Comparison of ENCODE assay signal across 25 cellular contexts in genomic region chr11:1824221-1825038, GRCh38. TPM values are rescaled to one million over a fixed set of nuclear protein-coding genes. Genes with fewer than 3 reads are reported as not detected.
"Had no signal": no experiment of that assay in that cellular context is flagged by ENCODE, and none has a peak within 500 bp of the region (broad histone marks: within the 10 kb centered on the region; RNA-seq: fewer than 3 reads in every experiment).

No MANE protein-coding gene starts in this region.

- H3K36me3 ChIP-seq: brain microvascular endothelial cell, lower lobe of right lung had no signal

- H3K4me3 Mint-ChIP-seq: activated CD4-positive, alpha-beta memory T cell treated with anti-CD3 and anti-CD28 coated beads, Interleukin-2, amount 10 ng/mL, durations not matched to agents 7 days and 5 days; activated CD8-positive, alpha-beta memory T cell treated with anti-CD3 and anti-CD28 coated beads, Interleukin-2, amount 10 ng/mL, durations not matched to agents 7 days and 5 days; activated T-helper 17 cell treated with anti-CD3 and anti-CD28 coated beads, Interleukin-2, amount 50 U/mL, for 72 hours; nephron; stimulated activated memory B cell treated with anti-CD40 and anti-IgM and Interleukin-4, amounts not matched to agents 10 μg/mL and 1 μg/mL and 100 μg/mL, for 72 hours; T-cell had no signal

- H3K4me2 ChIP-seq: smooth muscle cell had no signal

- H3K36me3 Mint-ChIP-seq: activated CD8-positive, alpha-beta memory T cell treated with anti-CD3 and anti-CD28 coated beads, Interleukin-2, amount 10 ng/mL, durations not matched to agents 7 days and 5 days; stimulated activated memory B cell treated with anti-CD40 and anti-IgM and Interleukin-4, amounts not matched to agents 10 μg/mL and 1 μg/mL and 100 μg/mL, for 72 hours; T-cell had no signal

- H3K9me3 ChIP-seq: lower lobe of right lung, testis had no signal

- H3K4me1 Mint-ChIP-seq: activated CD4-positive, alpha-beta memory T cell treated with anti-CD3 and anti-CD28 coated beads, Interleukin-2, amount 10 ng/mL, durations not matched to agents 7 days and 5 days; activated CD8-positive, alpha-beta memory T cell treated with anti-CD3 and anti-CD28 coated beads, Interleukin-2, amount 10 ng/mL, durations not matched to agents 7 days and 5 days; activated T-helper 17 cell treated with anti-CD3 and anti-CD28 coated beads, Interleukin-2, amount 50 U/mL, for 72 hours; T-cell had no signal

- H3K27ac Mint-ChIP-seq: activated CD4-positive, alpha-beta memory T cell treated with anti-CD3 and anti-CD28 coated beads, Interleukin-2, amount 10 ng/mL, durations not matched to agents 7 days and 5 days; activated CD8-positive, alpha-beta memory T cell treated with anti-CD3 and anti-CD28 coated beads, Interleukin-2, amount 10 ng/mL, durations not matched to agents 7 days and 5 days; activated T-helper 17 cell treated with anti-CD3 and anti-CD28 coated beads, Interleukin-2, amount 50 U/mL, for 72 hours; nephron; stimulated activated memory B cell treated with anti-CD40 and anti-IgM and Interleukin-4, amounts not matched to agents 10 μg/mL and 1 μg/mL and 100 μg/mL, for 72 hours; T-cell had no signal

- DNase-seq: activated CD4-positive, alpha-beta memory T cell treated with anti-CD3 and anti-CD28 coated beads, Interleukin-2, amount 10 ng/mL, durations not matched to agents 7 days and 5 days; activated CD4-positive, CD25-positive, alpha-beta regulatory T cell; activated naive CD4-positive, alpha-beta T cell treated with Interleukin-2 at 50 U/mL for 16 hours; activated T-cell treated with anti-CD3 and anti-CD28 coated beads, Interleukin-2, amount 50 U/mL, for 1 hour; anterior cingulate cortex; brain microvascular endothelial cell; cerebellar nuclear complex; effector CD4-positive, alpha-beta T cell; foreskin fibroblast; left cardiac atrium; midbrain; stimulated activated CD4-positive, alpha-beta T cell treated with anti-CD3 and anti-CD28 coated beads, Interleukin-4, amount 100 ng/mL, for 1 hour; T-helper 9 cell had no signal

- H3K9me3 Mint-ChIP-seq: activated CD4-positive, alpha-beta memory T cell treated with anti-CD3 and anti-CD28 coated beads, Interleukin-2, amount 10 ng/mL, durations not matched to agents 7 days and 5 days; activated T-helper 17 cell treated with anti-CD3 and anti-CD28 coated beads, Interleukin-2, amount 50 U/mL, for 72 hours; T-cell had no signal

- H3K27ac ChIP-seq: brain microvascular endothelial cell, lower lobe of right lung, testis had no signal

- H3K27me3 ChIP-seq: brain microvascular endothelial cell, testis had no signal

- ATAC-seq: activated T-helper 17 cell treated with anti-CD3 and anti-CD28 coated beads, Interleukin-2, amount 50 U/mL, for 72 hours had no signal

- H3K4me3 ChIP-seq: lower lobe of right lung, smooth muscle cell, testis had no signal

RNA-seq across cellular contexts. Expression of gene SYT8, which starts 10.4 kb away (rescaled TPM):
- total RNA-seq: activated CD4-positive, alpha-beta memory T cell treated with anti-CD3 and anti-CD28 coated beads, Interleukin-2, amount 10 ng/mL, durations not matched to agents 7 days and 5 days; activated CD8-positive, alpha-beta memory T cell treated with anti-CD3 and anti-CD28 coated beads, Interleukin-2, amount 10 ng/mL, durations not matched to agents 7 days and 5 days; activated T-helper 17 cell treated with anti-CD3 and anti-CD28 coated beads, Interleukin-2, amount 50 U/mL, for 72 hours; glomerular endothelial cell; left cardiac atrium; omental fat pad; pulmonary artery endothelial cell; T-cell had no signal

RNA-seq across cellular contexts. Expression of gene TNNI2, which starts 14.4 kb away (rescaled TPM):
- total RNA-seq: activated T-helper 17 cell treated with anti-CD3 and anti-CD28 coated beads, Interleukin-2, amount 50 U/mL, for 72 hours; glomerular endothelial cell; pulmonary artery endothelial cell; sciatic nerve; testis had no signal

RNA-seq across cellular contexts. Expression of gene LSP1, which starts 28.5 kb away (rescaled TPM):
- total RNA-seq: pulmonary artery endothelial cell had no signal
